8 cellular contexts compared by ENCODE assay signal in genomic region chr6:105424177-105424783, GRCh38. TPM values are rescaled to one million over a fixed set of nuclear protein-coding genes. Genes with fewer than 3 reads are reported as not detected.
DNase-seq lines count a peak whose midpoint lies in the region; ATAC-seq and TF ChIP-seq lines count a peak whose summit lies in the region.

No MANE protein-coding gene starts in this region.

- no peak for TF ChIP-seq EP300 in sigmoid colon (IDR thresholded peaks at IDR 0.05)

- TF ChIP-seq CTCF in GM13977 (IDR thresholded peaks at IDR 0.05; ENCODE audit: extremely low read depth, insufficient read depth, missing control alignments), result peak; percentile 74
- TF ChIP-seq CTCF in sigmoid colon (IDR thresholded peaks at IDR 0.05), result peak in 3 of 4 experiments; percentile 38 to 64 (median 48)

- H3K36me3 ChIP-seq in sigmoid colon, result no peaks in the 10 kb centered on the region

- no peak for ATAC-seq in GM21737 (IDR thresholded peaks at IDR 0.05; ENCODE audit: unreplicated experiment)

- no peak for TF ChIP-seq POLR2A in sigmoid colon (IDR thresholded peaks at IDR 0.05)

- H3K9me3 ChIP-seq in sigmoid colon, result no peaks in the 10 kb centered on the region

- H3K4me1 ChIP-seq in sigmoid colon, result peaks cover 0 to 6% (median 0%) of the 10 kb centered on the region in 4 donors

- H3K27me3 ChIP-seq in sigmoid colon, result no peaks in the 10 kb centered on the region

- WGBS in sigmoid colon, 2 donors, result 12 to 22% methylated on average over 7 of the region's 7 CpGs

- DNase-seq in A172 (ENCODE audit: low spot score) (peak; percentile 32), GM13977 (ENCODE audit: low spot score) (peak; percentile 49), HuH-7 (ENCODE audit: low spot score) (peak; percentile 46), RKO (ENCODE audit: low spot score) (peak; percentile 57), activated T-helper 1 cell treated with Interleukin-2 at 50 U/mL for 16 hours (ENCODE audit: low read depth) (peak; percentile 19), germinal center (ENCODE audit: low spot score) (peak; percentile 65), sigmoid colon (no peak)

- in situ Hi-C loops in GM13977 (cut with MboI; ENCODE audit: low pct_unique_long_range_greater_than_20kb, low sequenced_read_pairs, unreplicated experiment), result no loop called here

- H3K4me3 ChIP-seq in sigmoid colon, result no peak overlapping the region

- intact Hi-C loops in sigmoid colon (cut with DNase I), result loop anchor here (5.0 kb wide), 1 partner anchor 337 kb away; no protein-coding TSS in a partner anchor

- H3K27ac ChIP-seq in sigmoid colon, result no peak overlapping the region

RNA-seq across cellular contexts. Expression of gene PREP, which starts 21.4 kb away (rescaled TPM):
- 9.0 and 12.6 TPM in 2 replicates for total RNA-seq in A172 (2014; rRNA removed; shearing (Covaris generic))
- total RNA-seq in sigmoid colon, result 10 to 100 TPM; 14.1 to 23.5 (median 21.1) TPM
- polyA plus RNA-seq in sigmoid colon, result 10 to 100 TPM; 37.2 to 47.9 (median 44.6) TPM
